3 cellular contexts compared by ENCODE assay signal in the genomic region with DNA sequence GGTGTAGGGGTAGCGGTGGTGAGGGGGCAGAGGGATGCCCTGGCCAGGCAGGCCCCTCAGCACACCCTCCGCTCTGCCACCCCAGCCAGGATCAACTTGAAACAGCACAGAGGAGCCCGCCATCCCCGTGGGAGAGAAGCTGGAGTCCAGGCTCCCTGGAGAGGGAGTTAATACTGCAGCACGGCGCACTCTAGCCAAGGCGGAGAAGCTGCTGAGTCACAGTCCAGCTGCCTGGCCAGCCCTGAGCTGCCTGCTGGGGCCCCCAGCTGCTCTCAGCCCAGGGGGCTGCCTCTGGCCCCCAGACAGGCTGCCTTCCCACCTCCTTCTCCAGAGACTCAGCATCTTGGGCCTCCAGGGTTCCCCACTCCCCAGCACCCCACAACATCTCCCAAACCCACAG. TPM values are rescaled to one million over a fixed set of nuclear protein-coding genes. Genes with fewer than 3 reads are reported as not detected.
"Had no signal": no experiment of that assay in that cellular context is flagged by ENCODE, and none has a peak within 500 bp of the region (broad histone marks: within the 10 kb centered on the region; RNA-seq: fewer than 3 reads in every experiment).

No MANE protein-coding gene starts in this region.

RNA-seq across cellular contexts. Expression of a gene that starts 36.6 kb away (rescaled TPM):
- total RNA-seq: M059J, SJCRH30, SK-MEL-5 had no signal
